In genomic region chr6:10746915-10747250, GRCh38 we compare ENCODE assay signal across 8 cellular contexts. TPM values are rescaled to one million over a fixed set of nuclear protein-coding genes. Genes with fewer than 3 reads are reported as not detected.
DNase-seq lines count a peak whose midpoint lies in the region; ATAC-seq and TF ChIP-seq lines count a peak whose summit lies in the region.

No MANE protein-coding gene starts in this region.

- no peaks in the 10 kb centered on the region for H3K27me3 ChIP-seq in Loucy (ENCODE audit: insufficient read depth, low read length, poor library complexity, severe bottlenecking)
- no peaks in the 10 kb centered on the region for H3K27me3 ChIP-seq in ectodermal cell (ENCODE audit: control insufficient read depth, insufficient read depth, low read length, poor library complexity, severe bottlenecking)
- H3K27me3 ChIP-seq in neural progenitor cell = no peaks in the 10 kb centered on the region

- H3K27ac Mint-ChIP-seq in CD14-positive monocyte = peak overlapping the region in 5 of 7 donors; percentile 58 to 96 (median 93)
- peak overlapping the region; percentile 46 for H3K27ac Mint-ChIP-seq in neural progenitor cell

- H3K4me3 Mint-ChIP-seq in CD14-positive monocyte = peak overlapping the region; percentile 89 to 97
- H3K4me3 Mint-ChIP-seq in neural progenitor cell = peak overlapping the region; percentile 94

- H3K27me3 Mint-ChIP-seq in CD14-positive monocyte (ENCODE audit: low read depth in 3 of 3) (peaks cover 0 to 2% (median 2%) of the 10 kb centered on the region in 3 donors), neural progenitor cell (ENCODE audit: insufficient read depth, low read depth) (peaks cover 5% of the 10 kb centered on the region)

- H4K20me1 ChIP-seq in Loucy (ENCODE audit: insufficient read depth, low read length, poor library complexity, severe bottlenecking) (peaks cover 23% of the 10 kb centered on the region), neural progenitor cell (ENCODE audit: low read depth) (peaks cover 35% of the 10 kb centered on the region)

- H3K9me3 ChIP-seq in Loucy (ENCODE audit: insufficient read depth, low read depth, low read length) = no peaks in the 10 kb centered on the region
- no peaks in the 10 kb centered on the region for H3K9me3 ChIP-seq in ectodermal cell (ENCODE audit: control insufficient read depth, low read length)
- H3K9me3 ChIP-seq in neural progenitor cell (ENCODE audit: low read depth) = no peaks in the 10 kb centered on the region

- peaks cover 20 to 29% of the 10 kb centered on the region in 2 donors for H3K36me3 Mint-ChIP-seq in CD14-positive monocyte
- peaks cover 12% of the 10 kb centered on the region for H3K36me3 Mint-ChIP-seq in neural progenitor cell

- H3K4me1 Mint-ChIP-seq in CD14-positive monocyte = peaks cover 29% of the 10 kb centered on the region
- H3K4me1 Mint-ChIP-seq in neural progenitor cell = peaks cover 20% of the 10 kb centered on the region

- peaks cover 47% of the 10 kb centered on the region for H3K4me1 ChIP-seq in Loucy (ENCODE audit: insufficient read depth, low read length, poor library complexity, severe bottlenecking)
- peaks cover 6% of the 10 kb centered on the region for H3K4me1 ChIP-seq in ectodermal cell (ENCODE audit: control insufficient read depth, insufficient read depth, low read length)
- H3K4me1 ChIP-seq in neural progenitor cell = peaks cover 26% of the 10 kb centered on the region

- H3F3A ChIP-seq in Loucy (ENCODE audit: low read depth) (no peaks in the 10 kb centered on the region), neural progenitor cell (ENCODE audit: low read depth) (peaks cover 11% of the 10 kb centered on the region)

- 86% methylated on average over 9 of the region's 9 CpGs for WGBS in ectodermal cell, 2 experiments

- H3K4me2 ChIP-seq in Loucy (ENCODE audit: low read depth, low read length, poor library complexity, severe bottlenecking) = peak overlapping the region; percentile 89
- H3K4me2 ChIP-seq in neural progenitor cell = peak overlapping the region; percentile 73

- peak overlapping the region; percentile 85 for H3K9ac ChIP-seq in Loucy (ENCODE audit: low read depth, low read length, poor library complexity, severe bottlenecking)
- H3K9ac ChIP-seq in neural progenitor cell = no peak overlapping the region

- H3K27ac ChIP-seq in ectodermal cell (ENCODE audit: insufficient read depth, low read depth, low read length, poor library complexity, severe bottlenecking) (no peak overlapping the region), neural progenitor cell (no peak overlapping the region)

- TF ChIP-seq CTCF in CD14-positive monocyte (IDR thresholded peaks at IDR 0.05) (no peak), Loucy (conservative IDR thresholded peaks at IDR 0.05; ENCODE audit: low read length) (no peak), neural progenitor cell (IDR thresholded peaks at IDR 0.05) (no peak)

- H2AFZ ChIP-seq in Loucy (ENCODE audit: low read length) = peak overlapping the region; percentile 68
- H2AFZ ChIP-seq in neural progenitor cell (replicated peaks) = peak overlapping the region; percentile 70

- DNase-seq in CD14-positive monocyte (ENCODE audit: low spot score) (no peak), neural progenitor cell (ENCODE audit: low spot score) (no peak), posterior cingulate gyrus (no peak), NCI-H524 treated with DMSO at 0.1 percent for 48 hours (lab: John Stamatoyannopoulos, UW) (no peak)

- H3K9me3 Mint-ChIP-seq in CD14-positive monocyte (no peaks in the 10 kb centered on the region), neural progenitor cell (no peaks in the 10 kb centered on the region)

- H3K79me2 ChIP-seq in Loucy (ENCODE audit: insufficient read depth, low read length) (peaks cover 51% of the 10 kb centered on the region), neural progenitor cell (ENCODE audit: low read depth) (peaks cover 43% of the 10 kb centered on the region)

- ATAC-seq in GM18517 (IDR thresholded peaks at IDR 0.05; ENCODE audit: unreplicated experiment) (no peak), GM21360 (IDR thresholded peaks at IDR 0.05; ENCODE audit: unreplicated experiment) (no peak)

- intact Hi-C loops in CD14-positive monocyte (cut with micrococcal nuclease) (loop anchor here (2.0 to 5.0 kb wide), 2 partner anchors 50 to 52 kb away; partner anchors contain the start of genes C6orf52 (in 1 of the 2) and PAK1IP1 (in 1 of the 2)), posterior cingulate gyrus (cut with DNase I) (loop anchor here (1.0 to 10.0 kb wide), 3 partner anchors 25 to 232 kb away; partner anchors contain the start of genes C6orf52 and PAK1IP1)

- H3K36me3 ChIP-seq in Loucy (ENCODE audit: insufficient read depth, low read length) (no peaks in the 10 kb centered on the region), ectodermal cell (ENCODE audit: control insufficient read depth, insufficient read depth, low read length) (no peaks in the 10 kb centered on the region), neural progenitor cell (no peaks in the 10 kb centered on the region)

- H3K4me3 ChIP-seq in Loucy (ENCODE audit: low read length, poor library complexity, severe bottlenecking) (peak overlapping the region; percentile 78), ectodermal cell (ENCODE audit: insufficient read depth, low read depth, low read length) (peak overlapping the region; percentile 92), neural progenitor cell (peak overlapping the region; percentile 89)

- H3K9me2 ChIP-seq in Loucy (replicated peaks; ENCODE audit: low read depth, low read length) = no peaks in the 10 kb centered on the region

RNA-seq across cellular contexts. Expression of gene TMEM14B, which starts 0.7 kb away (rescaled TPM):
- polyA plus RNA-seq in CD14-positive monocyte = 100 to 1,000 TPM; 141 to 185 TPM
- 81.0 TPM for polyA plus RNA-seq in ectodermal cell (2013, experiment 1 of 4)
- polyA plus RNA-seq in ectodermal cell (2013, experiment 2 of 4) = 91.7 TPM
- 86.5 TPM for polyA plus RNA-seq in ectodermal cell (2013, experiment 3 of 4)
- 84.5 TPM for polyA plus RNA-seq in ectodermal cell (2013, experiment 4 of 4)
- total RNA-seq in neural progenitor cell (ENCODE audit: low replicate concordance) = 96.0 and 138 TPM in 2 replicates

RNA-seq across cellular contexts. Expression of gene TMEM14C, which starts 24.0 kb away (rescaled TPM):
- polyA plus RNA-seq in CD14-positive monocyte = 100 to 1,000 TPM; 184 to 242 TPM
- 138 TPM for polyA plus RNA-seq in ectodermal cell (2013, experiment 1 of 4)
- 145 TPM for polyA plus RNA-seq in ectodermal cell (2013, experiment 2 of 4)
- 162 TPM for polyA plus RNA-seq in ectodermal cell (2013, experiment 3 of 4)
- 171 TPM for polyA plus RNA-seq in ectodermal cell (2013, experiment 4 of 4)
- 199 and 315 TPM in 2 replicates for total RNA-seq in neural progenitor cell (ENCODE audit: low replicate concordance)

RNA-seq across cellular contexts. Expression of gene PAK1IP1, which starts 52.1 kb away (rescaled TPM):
- 10 to 100 TPM; 11.7 to 13.3 TPM for polyA plus RNA-seq in CD14-positive monocyte
- 23.1 TPM for polyA plus RNA-seq in ectodermal cell (2013, experiment 1 of 4)
- 22.5 TPM for polyA plus RNA-seq in ectodermal cell (2013, experiment 2 of 4)
- polyA plus RNA-seq in ectodermal cell (2013, experiment 3 of 4) = 21.5 TPM
- polyA plus RNA-seq in ectodermal cell (2013, experiment 4 of 4) = 18.8 TPM
- 13.9 and 28.8 TPM in 2 replicates for total RNA-seq in neural progenitor cell (ENCODE audit: low replicate concordance)

RNA-seq across cellular contexts. Expression of gene C6orf52, which starts 52.5 kb away (rescaled TPM):
- 1 to 10 TPM in 1 of 2 donors, not detected in 1; 1.9 TPM for polyA plus RNA-seq in CD14-positive monocyte
- 3.6 TPM for polyA plus RNA-seq in ectodermal cell (2013, experiment 1 of 4)
- 5.4 TPM for polyA plus RNA-seq in ectodermal cell (2013, experiment 2 of 4)
- 3.5 TPM for polyA plus RNA-seq in ectodermal cell (2013, experiment 3 of 4)
- polyA plus RNA-seq in ectodermal cell (2013, experiment 4 of 4) = 4.5 TPM
- total RNA-seq in neural progenitor cell (ENCODE audit: low replicate concordance) = 0.45 and 2.9 TPM in 2 replicates
